Comparison of ENCODE assay signal across 10 cellular contexts in genomic region chr20:19903168-19903676, GRCh38.
A peak's percentile ranks its signal among the peaks of the same experiment; 100 is the strongest.
DNase-seq lines count a peak whose midpoint lies in the region; ATAC-seq, FAIRE-seq and TF ChIP-seq lines count a peak whose summit lies in the region.
"Had no signal": no experiment of that assay in that cellular context is flagged by ENCODE, and none has a peak within 500 bp of the region (broad histone marks: within the 10 kb centered on the region; RNA-seq: fewer than 3 reads in every experiment).

No MANE protein-coding gene starts in this region.

- H3K4me3 ChIP-seq in BLaER1 (no peak overlapping the region), endothelial cell of umbilical vein (replicated peaks in 1 of 3; ENCODE audit: insufficient read depth in 1 of 3, low read depth in 1 of 3, low read length in 3 of 3) (no peak overlapping the region)

- peak; percentile 14 to 23 for TF ChIP-seq CTCF in endothelial cell of umbilical vein (IDR thresholded peaks at IDR 0.05; ENCODE audit: extremely low read depth in 1 of 2, insufficient read depth in 1 of 2, low read depth in 1 of 2, low read length in 2 of 2)

- H3K27ac ChIP-seq in BLaER1 = no peak overlapping the region
- peak overlapping the region; percentile 3 for H3K27ac ChIP-seq in endothelial cell of umbilical vein (ENCODE audit: insufficient read depth, low read depth, low read length)

- no TSS peak for BruUV-seq in endothelial cell of umbilical vein (replicated peaks; lab: Mats Ljungman, UMichigan)

- POLR2A ChIA-PET in endothelial cell of umbilical vein (lab: Charles Lee) = no interaction called here

- no peaks in the 10 kb centered on the region for H3K4me1 Mint-ChIP-seq in stimulated activated effector memory CD8-positive, alpha-beta T cell treated with anti-CD3 and anti-CD28 coated beads, Interleukin-12 subunit alpha, Interleukin-12 subunit beta, amount 100 ng/mL, for 72 hours

- H3K4me2 ChIP-seq in BLaER1 (peak overlapping the region; percentile 64), endothelial cell of umbilical vein (ENCODE audit: insufficient read depth, low read length) (no peak overlapping the region)

- dilution Hi-C loops in endothelial cell of umbilical vein (cut with MboI; ENCODE audit: extremely low pct_ligation_motif_present, low sequenced_read_pairs) = no loop called here

- no peaks in the 10 kb centered on the region for H3K36me3 Mint-ChIP-seq in stimulated activated effector memory CD8-positive, alpha-beta T cell treated with anti-CD3 and anti-CD28 coated beads, Interleukin-12 subunit alpha, Interleukin-12 subunit beta, amount 100 ng/mL, for 72 hours

- no peaks in the 10 kb centered on the region for H3K27me3 ChIP-seq in BLaER1
- no peaks in the 10 kb centered on the region for H3K27me3 ChIP-seq in endothelial cell of umbilical vein (ENCODE audit: control insufficient read depth in 2 of 2, insufficient read depth in 2 of 2, low read length in 2 of 2)

- CTCF ChIA-PET in endothelial cell of umbilical vein (lab: Charles Lee) = interaction anchor here (1.2 to 3.2 kb wide), 7 partner anchors 14 to 210 kb away, joined by 3 to 15 read pairs (median 4); no protein-coding TSS in a partner anchor

- H3K9ac ChIP-seq in BLaER1 = no peak overlapping the region
- H3K9ac ChIP-seq in endothelial cell of umbilical vein (replicated peaks; ENCODE audit: extremely low read depth, insufficient read depth, low read length) = no peak overlapping the region

- peaks cover 7% of the 10 kb centered on the region for H3K9me3 Mint-ChIP-seq in stimulated activated effector memory CD8-positive, alpha-beta T cell treated with anti-CD3 and anti-CD28 coated beads, Interleukin-12 subunit alpha, Interleukin-12 subunit beta, amount 100 ng/mL, for 72 hours

- no peaks in the 10 kb centered on the region for H3K9me1 ChIP-seq in endothelial cell of umbilical vein (replicated peaks; ENCODE audit: control insufficient read depth, extremely low read depth, insufficient read depth, low read length)

- no peaks in the 10 kb centered on the region for H4K20me1 ChIP-seq in BLaER1
- H4K20me1 ChIP-seq in endothelial cell of umbilical vein (replicated peaks; ENCODE audit: control insufficient read depth, extremely low read depth, insufficient read depth, low read length) = no peaks in the 10 kb centered on the region

- no peak overlapping the region for H2AFZ ChIP-seq in endothelial cell of umbilical vein (ENCODE audit: low read depth, low read length)

- ATAC-seq in GM21390 (IDR thresholded peaks at IDR 0.05; ENCODE audit: unreplicated experiment) = peak; percentile 65
- ATAC-seq in stimulated activated effector memory CD8-positive, alpha-beta T cell treated with anti-CD3 and anti-CD28 coated beads, Interleukin-12 subunit alpha, Interleukin-12 subunit beta, amount 100 ng/mL, for 72 hours = peak; percentile 21

- H3K79me2 ChIP-seq in endothelial cell of umbilical vein (ENCODE audit: control insufficient read depth, insufficient read depth, low read length) = peaks cover 28% of the 10 kb centered on the region

- H3K4me3 Mint-ChIP-seq in stimulated activated effector memory CD8-positive, alpha-beta T cell treated with anti-CD3 and anti-CD28 coated beads, Interleukin-12 subunit alpha, Interleukin-12 subunit beta, amount 100 ng/mL, for 72 hours = no peak overlapping the region

- DNase-seq in NCI-H2029 (lab: John Stamatoyannopoulos, UW) = peak; percentile 51
- DNase-seq in endothelial cell of umbilical vein (ENCODE audit: low read depth, low spot score) = peak; percentile 51
- no peak for DNase-seq in stimulated activated effector memory CD8-positive, alpha-beta T cell treated with anti-CD3 and anti-CD28 coated beads, Interleukin-12 subunit alpha, Interleukin-12 subunit beta, amount 100 ng/mL, for 72 hours (ENCODE audit: low spot score in 2 of 2)
- DNase-seq in NCI-H446 treated with DMSO at 0.1 percent for 48 hours (lab: John Stamatoyannopoulos, UW) = no peak
- DNase-seq in activated CD4-positive, alpha-beta T cell treated with anti-CD3 and anti-CD28 coated beads, Interleukin-2, amount 50 U/mL, for 4 hours = no peak
- DNase-seq in SK-N-DZ (ENCODE audit: low spot score) = no peak

- no peak for TF ChIP-seq POLR2A in endothelial cell of umbilical vein (IDR thresholded peaks at IDR 0.05; ENCODE audit: low read depth, low read length)

- intact Hi-C loops in endothelial cell of umbilical vein (cut with micrococcal nuclease) = loop anchor here (1.0 kb wide), 1 partner anchor 90 kb away; no protein-coding TSS in a partner anchor

- H3K9me3 ChIP-seq in BLaER1 (peaks cover 16% of the 10 kb centered on the region), endothelial cell of umbilical vein (replicated peaks; ENCODE audit: control insufficient read depth, insufficient read depth, low read length) (peaks cover 2% of the 10 kb centered on the region)

- H3K4me1 ChIP-seq in BLaER1 = peaks cover 33% of the 10 kb centered on the region
- peaks cover 18% of the 10 kb centered on the region for H3K4me1 ChIP-seq in endothelial cell of umbilical vein (ENCODE audit: control insufficient read depth, extremely low read depth, insufficient read depth, low read length)

- no peak overlapping the region for H3K27ac Mint-ChIP-seq in stimulated activated effector memory CD8-positive, alpha-beta T cell treated with anti-CD3 and anti-CD28 coated beads, Interleukin-12 subunit alpha, Interleukin-12 subunit beta, amount 100 ng/mL, for 72 hours

- no peaks in the 10 kb centered on the region; the same call in 1 of the 2 replicates for H3K36me3 ChIP-seq in BLaER1
- peaks cover 2 to 8% of the 10 kb centered on the region in 2 experiments for H3K36me3 ChIP-seq in endothelial cell of umbilical vein (ENCODE audit: control insufficient read depth in 2 of 2, extremely low read depth in 1 of 2, insufficient read depth in 2 of 2, low read length in 2 of 2)

- FAIRE-seq in endothelial cell of umbilical vein (lab: Jason Lieb, UNC) = no peak
- FAIRE-seq: astrocyte, H1 had no signal

TF ChIP-seq in endothelial cell of umbilical vein, 7 proteins besides CTCF, POLR2A, EP300 and RAD21:
- TF ChIP-seq EZH2 (IDR thresholded peaks at IDR 0.05; ENCODE audit: borderline replicate concordance, low read depth, low read length, severe bottlenecking) (no peak), GATA2 (IDR thresholded peaks at IDR 0.05; ENCODE audit: insufficient read depth, insufficient read length, low read depth, low read length) (no peak), POLR2AphosphoS5 (IDR thresholded peaks at IDR 0.05; ENCODE audit: insufficient read depth, low read depth, low read length) (no peak), MYC (IDR thresholded peaks at IDR 0.05; ENCODE audit: low read depth, low read length) (no peak), FOS (IDR thresholded peaks at IDR 0.05; ENCODE audit: borderline replicate concordance, insufficient read depth, low read length) (no peak), MAX (IDR thresholded peaks at IDR 0.05; ENCODE audit: insufficient read depth, insufficient read length) (no peak), JUN (IDR thresholded peaks at IDR 0.05; ENCODE audit: borderline replicate concordance, insufficient read depth, insufficient read length, low read depth) (no peak)
TF ChIP-seq in endothelial cell of umbilical vein: peak in this region for 0.

Comparison
In these comparisons a context has a peak if more than half of its experiments do, and no peak if none do; other contexts are left out.
1. DNase-seq: peak in NCI-H2029 (single experiment) and endothelial cell of umbilical vein (single experiment); none in stimulated activated effector memory CD8-positive, alpha-beta T cell treated with anti-CD3 and anti-CD28 coated beads, Interleukin-12 subunit alpha, Interleukin-12 subunit beta, amount 100 ng/mL, for 72 hours (0 of 2), NCI-H446 treated with DMSO at 0.1 percent for 48 hours (single experiment), activated CD4-positive, alpha-beta T cell treated with anti-CD3 and anti-CD28 coated beads, Interleukin-2, amount 50 U/mL, for 4 hours (0 of 2) and SK-N-DZ (single experiment).